ENCODE assay signal across 1 cellular context in the genomic region with DNA sequence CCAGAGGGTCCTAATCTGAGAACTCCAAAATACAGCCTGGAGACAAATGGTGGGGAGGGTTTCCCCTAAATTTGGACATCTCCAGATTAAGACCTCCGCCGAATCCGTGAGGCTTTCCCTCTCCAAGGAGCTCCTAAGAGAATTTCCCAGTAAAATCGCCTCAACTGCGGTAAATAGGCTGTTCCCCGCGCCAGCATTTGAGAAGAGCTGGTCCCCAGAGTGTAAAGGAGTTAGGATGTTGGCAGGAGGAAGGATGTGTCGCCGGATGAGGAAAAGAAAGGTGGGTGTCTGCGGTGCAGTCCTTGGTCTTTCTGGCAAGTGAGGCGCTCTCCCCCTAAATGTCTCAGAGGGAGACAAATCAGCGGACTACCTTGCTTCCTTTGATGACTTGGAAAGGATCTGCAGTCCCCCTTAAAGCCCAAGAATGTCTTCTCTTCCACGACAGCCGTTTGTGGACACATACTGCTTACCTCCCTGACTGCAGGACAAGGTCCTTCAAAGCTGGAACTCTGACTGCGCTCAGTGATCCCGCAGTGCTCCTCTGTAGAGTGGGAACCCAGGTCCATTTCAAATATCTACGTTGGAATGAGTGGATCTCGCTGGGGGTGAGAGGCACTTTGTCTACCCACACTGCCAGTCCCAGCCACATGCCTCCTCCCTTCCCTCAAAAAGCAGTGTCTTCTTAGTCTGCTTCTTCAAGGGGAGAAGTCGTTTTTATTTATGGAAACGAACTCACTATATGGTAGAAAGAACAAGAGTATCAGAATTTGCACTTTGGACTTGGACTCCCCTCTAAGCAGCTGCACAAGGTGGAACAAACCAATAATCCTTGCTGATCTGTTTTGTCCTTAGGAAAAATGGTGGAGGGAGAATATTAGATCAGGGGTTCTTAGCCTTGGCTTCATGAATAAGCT.
TF ChIP-seq lines count a peak whose summit lies in the region.

No MANE protein-coding gene starts in this region.

TF ChIP-seq in H1, 55 proteins besides CTCF, POLR2A, EP300 and RAD21:
- TF ChIP-seq RXRA (IDR thresholded peaks at IDR 0.05; ENCODE audit: insufficient read depth, low read depth, low read length) (no peak), TCF12 (IDR thresholded peaks at IDR 0.05; ENCODE audit: low read depth, low read length) (no peak)
- TF ChIP-seq, protein P1, sequence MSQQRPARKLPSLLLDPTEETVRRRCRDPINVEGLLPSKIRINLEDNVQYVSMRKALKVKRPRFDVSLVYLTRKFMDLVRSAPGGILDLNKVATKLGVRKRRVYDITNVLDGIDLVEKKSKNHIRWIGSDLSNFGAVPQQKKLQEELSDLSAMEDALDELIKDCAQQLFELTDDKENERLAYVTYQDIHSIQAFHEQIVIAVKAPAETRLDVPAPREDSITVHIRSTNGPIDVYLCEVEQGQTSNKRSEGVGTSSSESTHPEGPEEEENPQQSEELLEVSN (IDR thresholded peaks at IDR 0.05): 0 out of 2 replicates have a peak, but pooled peaks have one; percentile 2
